ENCODE assay signal across 23 cellular contexts in the genomic region with DNA sequence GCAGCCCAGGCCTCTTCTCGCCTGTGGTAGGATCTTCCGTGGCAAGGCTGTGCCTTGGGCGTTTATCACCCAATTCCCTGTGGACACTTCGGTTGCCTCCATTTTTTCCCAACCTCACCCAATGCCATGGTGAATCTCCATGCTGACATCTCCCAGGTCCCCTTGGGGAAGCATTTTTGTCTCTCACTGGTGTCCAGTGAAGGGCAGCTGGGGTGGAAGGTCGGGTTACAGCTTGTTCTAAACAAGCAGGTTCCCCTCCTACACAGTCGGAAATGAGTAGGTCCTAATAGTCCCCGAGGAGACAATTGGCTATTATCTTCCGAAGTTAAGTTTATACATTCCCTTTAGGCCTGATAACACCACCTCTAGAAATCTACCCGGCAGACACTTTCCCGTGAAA. TPM values are rescaled to one million over a fixed set of nuclear protein-coding genes. Genes with fewer than 3 reads are reported as not detected.
A peak's percentile ranks its signal among the peaks of the same experiment; 100 is the strongest.
DNase-seq lines count a peak whose midpoint lies in the region; ATAC-seq and TF ChIP-seq lines count a peak whose summit lies in the region.
"Had no signal": no experiment of that assay in that cellular context is flagged by ENCODE, and none has a peak within 500 bp of the region (broad histone marks: within the 10 kb centered on the region; RNA-seq: fewer than 3 reads in every experiment).

No MANE protein-coding gene starts in this region.

- no peak overlapping the region for H3K4me3 Mint-ChIP-seq in endodermal cell
- no peak overlapping the region for H3K4me3 Mint-ChIP-seq in neural progenitor cell
- H3K4me3 Mint-ChIP-seq: CD4-positive, alpha-beta memory T cell had no signal

- H3K27ac ChIP-seq in cardiac muscle cell (peak overlapping the region; percentile 78), right atrium auricular region (no peak overlapping the region), SJCRH30 (no peak overlapping the region), endodermal cell (ENCODE audit: low read depth, low read length) (no peak overlapping the region), neural progenitor cell (peak overlapping the region; percentile 3)

- H3K4me1 ChIP-seq in cardiac muscle cell (ENCODE audit: low read depth): peaks cover 8% of the 10 kb centered on the region
- H3K4me1 ChIP-seq in right atrium auricular region: no peaks in the 10 kb centered on the region
- peaks cover 7% of the 10 kb centered on the region; the same call in 1 of the 2 replicates for H3K4me1 ChIP-seq in SJCRH30
- H3K4me1 ChIP-seq in endodermal cell (ENCODE audit: control insufficient read depth, insufficient read depth, low read length): no peaks in the 10 kb centered on the region
- no peaks in the 10 kb centered on the region for H3K4me1 ChIP-seq in neural progenitor cell
- H3K4me1 ChIP-seq: Caco-2 had no signal

- no peak overlapping the region for H2AFZ ChIP-seq in neural progenitor cell (replicated peaks)

- H3K36me3 Mint-ChIP-seq in endodermal cell (ENCODE audit: low read depth) (peaks cover 22% of the 10 kb centered on the region), neural progenitor cell (peaks cover 5% of the 10 kb centered on the region)
- H3K36me3 Mint-ChIP-seq: CD4-positive, alpha-beta memory T cell had no signal

- H3K36me3 ChIP-seq in cardiac muscle cell (no peaks in the 10 kb centered on the region), right atrium auricular region (no peaks in the 10 kb centered on the region), SJCRH30 (peaks cover 3% of the 10 kb centered on the region; the same call in 1 of the 2 replicates), endodermal cell (ENCODE audit: control insufficient read depth, insufficient read depth, low read length) (no peaks in the 10 kb centered on the region), neural progenitor cell (no peaks in the 10 kb centered on the region)
- H3K36me3 ChIP-seq: MG63 had no signal

- H3K4me2 ChIP-seq in neural progenitor cell: no peak overlapping the region

- H3K9me3 ChIP-seq in cardiac muscle cell (ENCODE audit: low read depth) (no peaks in the 10 kb centered on the region), right atrium auricular region (no peaks in the 10 kb centered on the region), SJCRH30 (replicated peaks) (0 out of 2 replicates have a peak, but pooled peaks cover 2% of the 10 kb centered on the region), endodermal cell (ENCODE audit: control insufficient read depth, low read length) (no peaks in the 10 kb centered on the region), neural progenitor cell (ENCODE audit: low read depth) (no peaks in the 10 kb centered on the region)
- H3K9me3 ChIP-seq: Caco-2, MG63 had no signal

- ATAC-seq in GM19455 (IDR thresholded peaks at IDR 0.05; ENCODE audit: unreplicated experiment): no peak

- no peaks in the 10 kb centered on the region for H3F3A ChIP-seq in neural progenitor cell (ENCODE audit: low read depth)

- H4K20me1 ChIP-seq in neural progenitor cell (ENCODE audit: low read depth): peaks cover 98% of the 10 kb centered on the region

- no peak overlapping the region for H3K4me3 ChIP-seq in cardiac muscle cell
- H3K4me3 ChIP-seq in right atrium auricular region: no peak overlapping the region
- H3K4me3 ChIP-seq in SJCRH30: no peak overlapping the region
- no peak overlapping the region for H3K4me3 ChIP-seq in endodermal cell (ENCODE audit: low read length)
- no peak overlapping the region for H3K4me3 ChIP-seq in neural progenitor cell
- H3K4me3 ChIP-seq: MG63 had no signal

- DNase-seq in cardiac muscle cell (ENCODE audit: low read depth in 1 of 2, low spot score in 1 of 2) (no peak), right atrium auricular region (ENCODE audit: low spot score) (no peak), SJCRH30 (peak; percentile 42 to 58), endodermal cell (no peak), neural progenitor cell (ENCODE audit: low spot score) (no peak), NCI-H82 (lab: John Stamatoyannopoulos, UW) (no peak)
- no peak for DNase-seq in activated CD4-positive, alpha-beta T cell treated with anti-CD3 and anti-CD28 coated beads, Interleukin-2, amount 50 U/mL, for 48 hours
- DNase-seq: C1 segment of cervical spinal cord; Caco-2; CD4-positive, alpha-beta memory T cell; DMS 273 treated with DMSO at 0.1 percent for 48 hours; DMS79; EL; GDM1; KG1; MG63; NCI-H1105 treated with DMSO at 0.1 percent for 48 hours; NCI-H2029; NCI-H2227 treated with DMSO at 0.1 percent for 48 hours; NCI-H526 treated with DMSO at 0.1 percent for 48 hours; Right ventricle myocardium superior; RPMI8226 had no signal

- no peaks in the 10 kb centered on the region for H3K9me3 Mint-ChIP-seq in endodermal cell
- no peaks in the 10 kb centered on the region for H3K9me3 Mint-ChIP-seq in neural progenitor cell
- H3K9me3 Mint-ChIP-seq: CD4-positive, alpha-beta memory T cell had no signal

- no peak overlapping the region for H3K9ac ChIP-seq in endodermal cell (ENCODE audit: extremely low read depth, low read length, poor library complexity, severe bottlenecking)
- H3K9ac ChIP-seq in neural progenitor cell: no peak overlapping the region

- TF ChIP-seq CTCF in cardiac muscle cell (IDR thresholded peaks at IDR 0.05; ENCODE audit: low read depth, low read length): no peak
- no peak for TF ChIP-seq CTCF in right atrium auricular region (IDR thresholded peaks at IDR 0.05)
- no peak for TF ChIP-seq CTCF in endodermal cell (conservative IDR thresholded peaks at IDR 0.05)
- no peak for TF ChIP-seq CTCF in neural progenitor cell (IDR thresholded peaks at IDR 0.05)

- WGBS in endodermal cell (ENCODE audit: insufficient coverage in 1 of 2, insufficient read length in 1 of 2), 2 experiments: 87 to 91% methylated on average over 10 of the region's 10 CpGs

- H3K27ac Mint-ChIP-seq in endodermal cell (peak overlapping the region; percentile 16), neural progenitor cell (no peak overlapping the region)
- H3K27ac Mint-ChIP-seq: CD4-positive, alpha-beta memory T cell had no signal

- H3K27me3 Mint-ChIP-seq in endodermal cell (ENCODE audit: insufficient read depth) (no peaks in the 10 kb centered on the region), neural progenitor cell (ENCODE audit: insufficient read depth, low read depth) (peaks cover 10% of the 10 kb centered on the region)

- H3K79me2 ChIP-seq in neural progenitor cell (ENCODE audit: low read depth): peaks cover 92% of the 10 kb centered on the region

- H3K27me3 ChIP-seq in cardiac muscle cell: no peaks in the 10 kb centered on the region
- no peaks in the 10 kb centered on the region for H3K27me3 ChIP-seq in right atrium auricular region
- peaks cover 5% of the 10 kb centered on the region for H3K27me3 ChIP-seq in SJCRH30
- no peaks in the 10 kb centered on the region for H3K27me3 ChIP-seq in endodermal cell (ENCODE audit: control insufficient read depth, insufficient read depth, low read length, poor library complexity, severe bottlenecking)
- H3K27me3 ChIP-seq in neural progenitor cell: no peaks in the 10 kb centered on the region
- H3K27me3 ChIP-seq: MG63 had no signal

- H3K4me1 Mint-ChIP-seq in endodermal cell (peaks cover 2% of the 10 kb centered on the region), neural progenitor cell (peaks cover 12% of the 10 kb centered on the region)
- H3K4me1 Mint-ChIP-seq: CD4-positive, alpha-beta memory T cell had no signal

RNA-seq across cellular contexts. Expression of a gene that starts 34.1 kb away (rescaled TPM):
- total RNA-seq in cardiac muscle cell: 247 and 351 TPM in 2 replicates
- polyA plus RNA-seq in cardiac muscle cell: 46.0 and 68.7 TPM in 2 replicates
- 100 to 1,000 TPM; 138 to 190 TPM for total RNA-seq in right atrium auricular region
- 21.8 and 22.2 TPM in 2 replicates for total RNA-seq in SJCRH30 (2014; rRNA removed; shearing (Covaris generic))
- 100 to 1,000 TPM; 226 to 248 TPM for total RNA-seq in endodermal cell
- 178 TPM for polyA plus RNA-seq in endodermal cell (2013, experiment 1 of 2)
- polyA plus RNA-seq in endodermal cell (2013, experiment 2 of 2): 175 TPM
- 167 and 403 TPM in 2 replicates for total RNA-seq in neural progenitor cell (ENCODE audit: low replicate concordance)

Comparison
In these comparisons a context has a peak if more than half of its experiments do, and no peak if none do; other contexts are left out.
1. H3K27ac ChIP-seq: peak in cardiac muscle cell (single experiment) and neural progenitor cell (single experiment); none in right atrium auricular region (0 of 2), SJCRH30 (single experiment) and endodermal cell (single experiment).
2. DNase-seq: peak in SJCRH30 (2 of 2); none in cardiac muscle cell (0 of 2), right atrium auricular region (single experiment), endodermal cell (single experiment), neural progenitor cell (single experiment), NCI-H82 (single experiment) and activated CD4-positive, alpha-beta T cell treated with anti-CD3 and anti-CD28 coated beads, Interleukin-2, amount 50 U/mL, for 48 hours (0 of 2).